8 cellular contexts compared by ENCODE assay signal in genomic region chr6:56693246-56693607, GRCh38. TPM values are rescaled to one million over a fixed set of nuclear protein-coding genes. Genes with fewer than 3 reads are reported as not detected.
DNase-seq lines count a peak whose midpoint lies in the region; ATAC-seq and TF ChIP-seq lines count a peak whose summit lies in the region.

No MANE protein-coding gene starts in this region.

- no peaks in the 10 kb centered on the region for H3K27me3 ChIP-seq in thyroid gland

- no peak for TF ChIP-seq POLR2A in thyroid gland (IDR thresholded peaks at IDR 0.05)

- peak overlapping the region in 1 of 3 donors; percentile 6 for H3K27ac ChIP-seq in thyroid gland

- no peak for DNase-seq in HFF-Myc (ENCODE audit: extremely low read depth, low read depth)
- peak; percentile 81 for DNase-seq in astrocyte of the cerebellum (ENCODE audit: low read depth)
- DNase-seq in kidney tubule cell (ENCODE audit: low spot score): peak; percentile 88
- peak; percentile 45 to 46 for DNase-seq in thyroid gland
- no peak for DNase-seq in T1000 (lab: John Stamatoyannopoulos, UW)
- DNase-seq in NCI-H526 treated with DMSO at 0.1 percent for 48 hours (lab: John Stamatoyannopoulos, UW): no peak

- ATAC-seq in HG03520 (IDR thresholded peaks at IDR 0.05; ENCODE audit: unreplicated experiment): no peak
- no peak for ATAC-seq in HG02642 (IDR thresholded peaks at IDR 0.05; ENCODE audit: poor library complexity, unreplicated experiment)

- WGBS in thyroid gland, 2 donors: 51 to 57% methylated on average over 5 of the region's 5 CpGs

- intact Hi-C loops in thyroid gland (cut with DNase I): no loop called here

- in situ Hi-C loops in astrocyte of the cerebellum (cut with HindIII; ENCODE audit: low sequenced_read_pairs): no loop called here

- H3K4me3 ChIP-seq in HFF-Myc (replicated peaks; ENCODE audit: low read depth, low read length) (peak overlapping the region; percentile 39), astrocyte of the cerebellum (ENCODE audit: low read depth, low read length) (no peak overlapping the region), thyroid gland (replicated peaks in 1 of 3) (no peak overlapping the region)

- no peaks in the 10 kb centered on the region for H3K9me3 ChIP-seq in thyroid gland

- no peaks in the 10 kb centered on the region for H3K36me3 ChIP-seq in thyroid gland

- H3K4me1 ChIP-seq in thyroid gland: no peaks in the 10 kb centered on the region

- TF ChIP-seq CTCF in HFF-Myc (IDR thresholded peaks at IDR 0.05; ENCODE audit: low read depth, low read length, missing control alignments): no peak
- no peak for TF ChIP-seq CTCF in astrocyte of the cerebellum (IDR thresholded peaks at IDR 0.05; ENCODE audit: low read depth, low read length, missing control alignments)
- no peak for TF ChIP-seq CTCF in thyroid gland (IDR thresholded peaks at IDR 0.05)

RNA-seq across cellular contexts. Expression of gene DST, which starts 50.5 kb away (rescaled TPM):
- total RNA-seq in thyroid gland: 100 to 1,000 TPM in 3 of 4 donors, 10 to 100 TPM in 1; 99.8 to 169 (median 149) TPM

Comparison
In these comparisons a context has a peak if more than half of its experiments do, and no peak if none do; other contexts are left out.
1. DNase-seq: peak in astrocyte of the cerebellum (single experiment), kidney tubule cell (single experiment) and thyroid gland (2 of 2); none in HFF-Myc (single experiment), T1000 (single experiment) and NCI-H526 treated with DMSO at 0.1 percent for 48 hours (single experiment).